23 cellular contexts compared by ENCODE assay signal in genomic region chr2:15936277-15937104, GRCh38. TPM values are rescaled to one million over a fixed set of nuclear protein-coding genes. Genes with fewer than 3 reads are reported as not detected.
"Had no signal": no experiment of that assay in that cellular context is flagged by ENCODE, and none has a peak within 500 bp of the region (broad histone marks: within the 10 kb centered on the region; RNA-seq: fewer than 3 reads in every experiment).

No MANE protein-coding gene starts in this region.

- H3K27ac Mint-ChIP-seq: IgD-negative memory B cell had no signal

- H3K4me3 Mint-ChIP-seq: IgD-negative memory B cell had no signal

- ATAC-seq: K562, Panc1, PC-3, SK-N-SH treated with all-trans-retinoic acid at 6 μM for 48 hours had no signal

- H3K4me3 ChIP-seq: K562 had no signal

- DNase-seq: Kasumi-1, MM.1S, NCI-H1092 treated with DMSO at 0.1 percent for 48 hours, NCI-H1436, NCI-H187, NCI-H2029, NCI-H2081 treated with DMSO at 0.1 percent for 48 hours, NCI-H2171, NCI-H226, NCI-H446, NCI-H510A, NCI-H774, PC-3, SHP77 had no signal

- H3K27ac ChIP-seq: HL-60, KMS-11, RWPE1 had no signal

RNA-seq across cellular contexts. Expression of gene MYCN, which starts 3.9 kb away (rescaled TPM):
- total RNA-seq: K562, M059J, OCI-LY7, PC-3 had no signal
- polyA plus RNA-seq: IgD-negative memory B cell, K562 had no signal
